ENCODE assay signal across 8 cellular contexts in genomic region chr11:35166369-35167360, GRCh38. TPM values are rescaled to one million over a fixed set of nuclear protein-coding genes. Genes with fewer than 3 reads are reported as not detected.
DNase-seq lines count a peak whose midpoint lies in the region; ATAC-seq and TF ChIP-seq lines count a peak whose summit lies in the region.

No MANE protein-coding gene starts in this region.

- no peaks in the 10 kb centered on the region for H3K9me3 ChIP-seq in breast epithelium
- no peaks in the 10 kb centered on the region for H3K9me3 ChIP-seq in mucosa of descending colon
- no peaks in the 10 kb centered on the region for H3K9me3 ChIP-seq in aorta (ENCODE audit: control insufficient read depth, low read length)

- H3K36me3 Mint-ChIP-seq in glutamatergic neuron (ENCODE audit: unreplicated experiment) = no peaks in the 10 kb centered on the region

- H3K36me3 ChIP-seq in breast epithelium (no peaks in the 10 kb centered on the region), mucosa of descending colon (ENCODE audit: low read depth) (no peaks in the 10 kb centered on the region), aorta (ENCODE audit: control insufficient read depth in 1 of 2, insufficient read depth in 2 of 2, low read length in 1 of 2) (no peaks in the 10 kb centered on the region)

- H3K27me3 ChIP-seq in breast epithelium (no peaks in the 10 kb centered on the region), aorta (ENCODE audit: control insufficient read depth in 1 of 2, insufficient read depth in 2 of 2, low read length in 1 of 2) (no peaks in the 10 kb centered on the region)

- H3K4me3 Mint-ChIP-seq in glutamatergic neuron (ENCODE audit: unreplicated experiment) = no peak overlapping the region

- WGBS in aorta, 2 donors = 38 to 44% methylated on average over 11 of the region's 11 CpGs

- no peak for TF ChIP-seq CTCF in breast epithelium (IDR thresholded peaks at IDR 0.05)
- TF ChIP-seq CTCF in mucosa of descending colon (IDR thresholded peaks at IDR 0.05) = no peak
- TF ChIP-seq CTCF in glutamatergic neuron (IDR thresholded peaks at IDR 0.05; ENCODE audit: partially characterized antibody, unreplicated experiment) = no peak

- no peaks in the 10 kb centered on the region for H3K27me3 Mint-ChIP-seq in glutamatergic neuron (ENCODE audit: unreplicated experiment)

- H3K27ac Mint-ChIP-seq in glutamatergic neuron (ENCODE audit: unreplicated experiment) = no peak overlapping the region

- H3K4me1 Mint-ChIP-seq in glutamatergic neuron (ENCODE audit: low read depth, unreplicated experiment) = no peaks in the 10 kb centered on the region

- DNase-seq in AG08395 (ENCODE audit: low spot score) (peak; percentile 89), M059J (ENCODE audit: low read depth) (peak; percentile 100), breast epithelium (ENCODE audit: low spot score in 2 of 2) (peak in 1 of 2 donors; percentile 39), mucosa of descending colon (peak in 1 of 3 donors; percentile 53), aorta (peak; percentile 76 to 85), NCI-H2107 (lab: John Stamatoyannopoulos, UW) (no peak), glutamatergic neuron (no peak)

- H3K9me3 Mint-ChIP-seq in glutamatergic neuron (ENCODE audit: unreplicated experiment) = no peaks in the 10 kb centered on the region

- intact Hi-C loops in breast epithelium (cut with DNase I; ENCODE audit: low total_unique reads) = no loop called here
- intact Hi-C loops in mucosa of descending colon (cut with DNase I, micrococcal nuclease) = no loop called here
- intact Hi-C loops in aorta (cut with DNase I) = loop anchor here in 1 of 2 donors (5.0 kb wide), 1 partner anchor 84 kb away; no protein-coding TSS in a partner anchor

- ATAC-seq in GM19351 (IDR thresholded peaks at IDR 0.05; ENCODE audit: unreplicated experiment) (peak; percentile 2), mucosa of descending colon (peak; percentile 10), aorta (ENCODE audit: low FRiP score) (peak; percentile 27)

- H3K27ac ChIP-seq in breast epithelium = peak overlapping the region; percentile 79 to 83
- peak overlapping the region; percentile 39 to 87 for H3K27ac ChIP-seq in aorta (ENCODE audit: low read depth in 1 of 2, low read length in 2 of 2)

- TF ChIP-seq POLR2A in breast epithelium (IDR thresholded peaks at IDR 0.05) = no peak

- peak overlapping the region in 1 of 3 donors; percentile 24 for H3K4me3 ChIP-seq in breast epithelium
- no peak overlapping the region for H3K4me3 ChIP-seq in mucosa of descending colon
- no peak overlapping the region for H3K4me3 ChIP-seq in aorta (ENCODE audit: low read length in 2 of 2)

- H3K4me1 ChIP-seq in breast epithelium = peaks cover 13 to 28% of the 10 kb centered on the region in 2 donors
- H3K4me1 ChIP-seq in mucosa of descending colon (ENCODE audit: low read depth) = peaks cover 20% of the 10 kb centered on the region
- peaks cover 22 to 38% of the 10 kb centered on the region in 2 donors for H3K4me1 ChIP-seq in aorta (ENCODE audit: control insufficient read depth in 1 of 2, insufficient read depth in 2 of 2, low read length in 2 of 2)

RNA-seq across cellular contexts. Expression of gene CD44, which starts 27.7 kb away (rescaled TPM):
- total RNA-seq in M059J (2014; rRNA removed; shearing (Covaris generic)) = 405 and 667 TPM in 2 replicates
- total RNA-seq in breast epithelium (100 to 1,000 TPM; 255 to 348 (median 269) TPM), mucosa of descending colon (100 to 1,000 TPM; 105 to 154 (median 136) TPM), aorta (100 to 1,000 TPM; 321 to 462 TPM), glutamatergic neuron (ENCODE audit: unreplicated experiment) (0.71 TPM)
- polyA plus RNA-seq in aorta = 100 to 1,000 TPM in 1 of 2 donors, 10 to 100 TPM in 1; 70.0 to 113 TPM

Comparison
In these comparisons a context has a peak if more than half of its experiments do, and no peak if none do; other contexts are left out.
1. DNase-seq: peak in AG08395 (single experiment), M059J (single experiment) and aorta (2 of 2); none in NCI-H2107 (single experiment) and glutamatergic neuron (single experiment).
2. RNA of gene CD44, which starts 27.7 kb away (total RNA-seq): 405 to 667 TPM in M059J, 321 to 462 TPM in aorta, 255 to 348 TPM in breast epithelium and 105 to 154 TPM in mucosa of descending colon; 0.71 TPM in glutamatergic neuron (single experiment); every median in the first group is over 10 times any median in the second.
3. Peak in every context shown above with its lines, with median percentiles within 50 percentile points of each other: ATAC-seq.